ENCODE assay signal across 3 cellular contexts in genomic region chr9:129506041-129506440, GRCh38.
TF ChIP-seq lines count a peak whose summit lies in the region.

No MANE protein-coding gene starts in this region.

TF ChIP-seq in A549, 52 proteins besides CTCF, POLR2A, EP300 and RAD21:
- TF ChIP-seq KDM1A (IDR thresholded peaks at IDR 0.05; ENCODE audit: low read depth) (no peak), RNF2 (IDR thresholded peaks at IDR 0.05; ENCODE audit: borderline replicate concordance, low read depth) (no peak)
TF ChIP-seq in A549: peak in this region for 0.

TF ChIP-seq in HCT116, 20 proteins besides CTCF, POLR2A, EP300 and RAD21:
- TF ChIP-seq ZBTB33 (IDR thresholded peaks at IDR 0.05; ENCODE audit: extremely low read depth, insufficient replicate concordance, low read length) (no peak), EZH2 (IDR thresholded peaks at IDR 0.05) (no peak), TCF7L2 (IDR thresholded peaks at IDR 0.05; ENCODE audit: borderline replicate concordance, extremely low read depth, insufficient read depth, insufficient read length) (no peak), SP1 (IDR thresholded peaks at IDR 0.05; ENCODE audit: low read depth) (no peak), ZFX (IDR thresholded peaks at IDR 0.05) (no peak), SRF (IDR thresholded peaks at IDR 0.05; ENCODE audit: low read depth) (no peak), POLR2AphosphoS5 (IDR thresholded peaks at IDR 0.05; ENCODE audit: low read depth, low read length) (no peak), CEBPB (IDR thresholded peaks at IDR 0.05; ENCODE audit: low read depth) (no peak), ELF1 (IDR thresholded peaks at IDR 0.05; ENCODE audit: borderline replicate concordance, low read depth) (no peak), YY1 (IDR thresholded peaks at IDR 0.05; ENCODE audit: extremely low read depth, insufficient replicate concordance, low read depth, low read length) (no peak), ATF3 (IDR thresholded peaks at IDR 0.05) (no peak), EGR1 (IDR thresholded peaks at IDR 0.05; ENCODE audit: low read depth) (no peak), EZH2phosphoT487 (IDR thresholded peaks at IDR 0.05; ENCODE audit: borderline replicate concordance) (no peak), FOSL1 (IDR thresholded peaks at IDR 0.05; ENCODE audit: low read depth) (no peak), CBX3 (IDR thresholded peaks at IDR 0.05; ENCODE audit: low read depth) (no peak), JUND (IDR thresholded peaks at IDR 0.05) (no peak), ZNF274 (IDR thresholded peaks at IDR 0.05; ENCODE audit: low read depth, low read length) (no peak), MAX (IDR thresholded peaks at IDR 0.05) (no peak)

TF ChIP-seq in endothelial cell of umbilical vein, 7 proteins besides CTCF, POLR2A, EP300 and RAD21:
- TF ChIP-seq EZH2 (IDR thresholded peaks at IDR 0.05; ENCODE audit: borderline replicate concordance, low read depth, low read length, severe bottlenecking) (no peak), JUN (IDR thresholded peaks at IDR 0.05; ENCODE audit: borderline replicate concordance, insufficient read depth, insufficient read length, low read depth) (no peak), MAX (IDR thresholded peaks at IDR 0.05; ENCODE audit: insufficient read depth, insufficient read length) (no peak), MYC (IDR thresholded peaks at IDR 0.05; ENCODE audit: low read depth, low read length) (no peak), GATA2 (IDR thresholded peaks at IDR 0.05; ENCODE audit: insufficient read depth, insufficient read length, low read depth, low read length) (no peak), POLR2AphosphoS5 (IDR thresholded peaks at IDR 0.05; ENCODE audit: insufficient read depth, low read depth, low read length) (no peak), FOS (IDR thresholded peaks at IDR 0.05; ENCODE audit: borderline replicate concordance, insufficient read depth, low read length) (no peak)
